ENCODE assay signal across 1 cellular context in genomic region chr7:32539366-32539765, GRCh38.
TF ChIP-seq lines count a peak whose summit lies in the region.

No MANE protein-coding gene starts in this region.

TF ChIP-seq in K562, 482 proteins besides CTCF, POLR2A, EP300 and RAD21 (continued from another document and continues in another):
- TF ChIP-seq, protein P1, sequence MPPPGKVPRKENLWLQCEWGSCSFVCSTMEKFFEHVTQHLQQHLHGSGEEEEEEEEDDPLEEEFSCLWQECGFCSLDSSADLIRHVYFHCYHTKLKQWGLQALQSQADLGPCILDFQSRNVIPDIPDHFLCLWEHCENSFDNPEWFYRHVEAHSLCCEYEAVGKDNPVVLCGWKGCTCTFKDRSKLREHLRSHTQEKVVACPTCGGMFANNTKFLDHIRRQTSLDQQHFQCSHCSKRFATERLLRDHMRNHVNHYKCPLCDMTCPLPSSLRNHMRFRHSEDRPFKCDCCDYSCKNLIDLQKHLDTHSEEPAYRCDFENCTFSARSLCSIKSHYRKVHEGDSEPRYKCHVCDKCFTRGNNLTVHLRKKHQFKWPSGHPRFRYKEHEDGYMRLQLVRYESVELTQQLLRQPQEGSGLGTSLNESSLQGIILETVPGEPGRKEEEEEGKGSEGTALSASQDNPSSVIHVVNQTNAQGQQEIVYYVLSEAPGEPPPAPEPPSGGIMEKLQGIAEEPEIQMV (tag; conservative IDR thresholded peaks at IDR 0.05; ENCODE audit: low read depth) = 0 out of 2 replicates have a peak, but pooled peaks have one; percentile 40
- TF ChIP-seq NFYB (IDR thresholded peaks at IDR 0.05; ENCODE audit: extremely low read depth, insufficient read length) (no peak), RBM34 (IDR thresholded peaks at IDR 0.05; ENCODE audit: borderline replicate concordance, insufficient read depth, low read length) (no peak), UBTF (IDR thresholded peaks at IDR 0.05; ENCODE audit: borderline replicate concordance in 1 of 2, low read depth in 2 of 2, low read length in 2 of 2) (no peak), NONO (IDR thresholded peaks at IDR 0.05; ENCODE audit: low read depth in 2 of 2, low read length in 1 of 2) (no peak), MCM7 (IDR thresholded peaks at IDR 0.05) (no peak), ZNF408 (CRISPR knock-in tag; IDR thresholded peaks at IDR 0.05; ENCODE audit: low read depth) (no peak), FOXJ2 (tag; IDR thresholded peaks at IDR 0.05) (no peak), L3MBTL2 (IDR thresholded peaks at IDR 0.05) (no peak), ETS1 (conservative IDR thresholded peaks at IDR 0.05; ENCODE audit: control insufficient read depth, low read depth, low read length) (no peak), ZZZ3 (IDR thresholded peaks at IDR 0.05) (no peak), ARID3A (IDR thresholded peaks at IDR 0.05; ENCODE audit: borderline replicate concordance, low read depth, low read length) (no peak), ZNF76 (CRISPR knock-in tag; IDR thresholded peaks at IDR 0.05; ENCODE audit: borderline replicate concordance) (no peak), ZBTB17 (CRISPR knock-in tag; IDR thresholded peaks at IDR 0.05) (peak; percentile 47; the same call in 1 of the 2 replicates), ZNF354B (CRISPR knock-in tag; IDR thresholded peaks at IDR 0.05) (no peak), EHMT2 (IDR thresholded peaks at IDR 0.05) (no peak), CREB1 (IDR thresholded peaks at IDR 0.05) (no peak), CREB1 (CRISPR knock-in tag; IDR thresholded peaks at IDR 0.05) (no peak), TCF7 (IDR thresholded peaks at IDR 0.05; ENCODE audit: borderline replicate concordance) (no peak), ZNF41 (CRISPR knock-in tag; conservative IDR thresholded peaks at IDR 0.05) (peak; percentile 79), ZNF384 (IDR thresholded peaks at IDR 0.05; ENCODE audit: low read depth, low read length) (no peak), MTF1 (CRISPR knock-in tag; IDR thresholded peaks at IDR 0.05; ENCODE audit: borderline replicate concordance) (no peak), FOXP1 (CRISPR knock-in tag; IDR thresholded peaks at IDR 0.05) (no peak), KLF1 (tag; IDR thresholded peaks at IDR 0.05) (no peak), PTBP1 (IDR thresholded peaks at IDR 0.05; ENCODE audit: low read depth, low read length) (no peak), THRB (CRISPR knock-in tag; conservative IDR thresholded peaks at IDR 0.05) (no peak), THRAP3 (IDR thresholded peaks at IDR 0.05; ENCODE audit: borderline replicate concordance) (no peak), CHD2 (IDR thresholded peaks at IDR 0.05; ENCODE audit: low read depth, low read length) (no peak), ELF1 (tag; IDR thresholded peaks at IDR 0.05) (no peak), RBM15 (IDR thresholded peaks at IDR 0.05; ENCODE audit: insufficient read depth, low read length) (no peak), HMGN3 (IDR thresholded peaks at IDR 0.05; ENCODE audit: borderline replicate concordance, extremely low read depth, insufficient read length, low read depth, low read length) (no peak), ZNF282 (CRISPR knock-in tag; IDR thresholded peaks at IDR 0.05) (no peak), ZNF232 (CRISPR knock-in tag; IDR thresholded peaks at IDR 0.05) (no peak), FOXM1 (IDR thresholded peaks at IDR 0.05; ENCODE audit: low read depth) (no peak), FOXM1 (CRISPR knock-in tag; IDR thresholded peaks at IDR 0.05; ENCODE audit: low read depth) (no peak), COPS2 (conservative IDR thresholded peaks at IDR 0.05) (no peak), ELF2 (CRISPR knock-in tag; IDR thresholded peaks at IDR 0.05) (no peak), IRF9 (tag; IDR thresholded peaks at IDR 0.05) (0 out of 2 replicates have a peak, but pooled peaks have one; percentile 63), KDM4B (IDR thresholded peaks at IDR 0.05; ENCODE audit: borderline replicate concordance in 2 of 2, low read depth in 1 of 2) (no peak), SAP30 (IDR thresholded peaks at IDR 0.05; ENCODE audit: borderline replicate concordance, insufficient read depth, low read depth, low read length, poor library complexity, severe bottlenecking) (no peak), MECOM (CRISPR knock-in tag; IDR thresholded peaks at IDR 0.05) (peak; percentile 83; the same call in 1 of the 2 replicates), BMI1 (IDR thresholded peaks at IDR 0.05; ENCODE audit: low read length) (no peak), POLR3A (IDR thresholded peaks at IDR 0.05; ENCODE audit: borderline replicate concordance, extremely low read depth, insufficient read depth, insufficient read length) (no peak), JUNB (CRISPR knock-in tag; conservative IDR thresholded peaks at IDR 0.05) (no peak), MBD2 (IDR thresholded peaks at IDR 0.05; ENCODE audit: borderline replicate concordance, low read depth) (no peak), IFI16 (CRISPR knock-in tag; IDR thresholded peaks at IDR 0.05) (no peak), ETV5 (CRISPR knock-in tag; IDR thresholded peaks at IDR 0.05; ENCODE audit: low read depth) (no peak)
- TF ChIP-seq, protein P2, sequence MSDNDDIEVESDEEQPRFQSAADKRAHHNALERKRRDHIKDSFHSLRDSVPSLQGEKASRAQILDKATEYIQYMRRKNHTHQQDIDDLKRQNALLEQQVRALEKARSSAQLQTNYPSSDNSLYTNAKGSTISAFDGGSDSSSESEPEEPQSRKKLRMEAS (CRISPR knock-in tag; IDR thresholded peaks at IDR 0.05) = no peak
- TF ChIP-seq, protein P3, sequence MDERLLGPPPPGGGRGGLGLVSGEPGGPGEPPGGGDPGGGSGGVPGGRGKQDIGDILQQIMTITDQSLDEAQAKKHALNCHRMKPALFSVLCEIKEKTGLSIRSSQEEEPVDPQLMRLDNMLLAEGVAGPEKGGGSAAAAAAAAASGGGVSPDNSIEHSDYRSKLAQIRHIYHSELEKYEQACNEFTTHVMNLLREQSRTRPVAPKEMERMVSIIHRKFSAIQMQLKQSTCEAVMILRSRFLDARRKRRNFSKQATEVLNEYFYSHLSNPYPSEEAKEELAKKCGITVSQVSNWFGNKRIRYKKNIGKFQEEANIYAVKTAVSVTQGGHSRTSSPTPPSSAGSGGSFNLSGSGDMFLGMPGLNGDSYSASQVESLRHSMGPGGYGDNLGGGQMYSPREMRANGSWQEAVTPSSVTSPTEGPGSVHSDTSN (CRISPR knock-in tag; IDR thresholded peaks at IDR 0.05; ENCODE audit: low read depth) = no peak
- TF ChIP-seq, protein P3 (tag; conservative IDR thresholded peaks at IDR 0.05; ENCODE audit: low read depth) = 0 out of 2 replicates have a peak, but pooled peaks have one; percentile 13
- TF ChIP-seq, protein P4, sequence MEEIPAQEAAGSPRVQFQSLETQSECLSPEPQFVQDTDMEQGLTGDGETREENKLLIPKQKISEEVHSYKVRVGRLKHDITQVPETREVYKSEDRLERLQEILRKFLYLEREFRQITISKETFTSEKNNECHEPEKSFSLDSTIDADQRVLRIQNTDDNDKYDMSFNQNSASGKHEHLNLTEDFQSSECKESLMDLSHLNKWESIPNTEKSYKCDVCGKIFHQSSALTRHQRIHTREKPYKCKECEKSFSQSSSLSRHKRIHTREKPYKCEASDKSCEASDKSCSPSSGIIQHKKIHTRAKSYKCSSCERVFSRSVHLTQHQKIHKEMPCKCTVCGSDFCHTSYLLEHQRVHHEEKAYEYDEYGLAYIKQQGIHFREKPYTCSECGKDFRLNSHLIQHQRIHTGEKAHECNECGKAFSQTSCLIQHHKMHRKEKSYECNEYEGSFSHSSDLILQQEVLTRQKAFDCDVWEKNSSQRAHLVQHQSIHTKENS (CRISPR knock-in tag; IDR thresholded peaks at IDR 0.05) = no peak
- TF ChIP-seq, protein P5, sequence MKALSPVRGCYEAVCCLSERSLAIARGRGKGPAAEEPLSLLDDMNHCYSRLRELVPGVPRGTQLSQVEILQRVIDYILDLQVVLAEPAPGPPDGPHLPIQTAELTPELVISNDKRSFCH (CRISPR knock-in tag; IDR thresholded peaks at IDR 0.05) = peak; percentile 62; the same call in 1 of the 2 replicates
- TF ChIP-seq, protein P5 (tag; IDR thresholded peaks at IDR 0.05) = peak; percentile 57; the same call in 1 of the 2 replicates
